ENCODE assay signal across 17 cellular contexts in the genomic region with DNA sequence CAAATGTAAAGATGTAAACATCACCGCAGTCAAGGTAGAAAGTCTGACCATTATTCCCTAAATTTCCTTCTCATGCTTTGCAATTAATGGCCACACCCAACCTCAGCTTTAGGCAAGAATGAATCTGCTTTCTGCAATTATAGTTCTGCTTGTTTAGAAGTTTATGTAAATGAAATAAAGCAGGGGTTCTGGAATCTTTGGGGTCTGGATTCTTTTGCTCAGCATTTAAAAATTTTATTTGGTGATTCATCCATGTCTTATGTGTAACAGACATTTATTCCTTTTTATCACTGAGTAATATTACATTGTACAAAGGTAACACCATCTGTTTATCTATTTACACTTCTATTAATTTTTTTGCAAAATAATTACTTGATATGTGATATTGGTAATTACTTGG.
DNase-seq lines count a peak whose midpoint lies in the region; ATAC-seq and TF ChIP-seq lines count a peak whose summit lies in the region.
"Had no signal": no experiment of that assay in that cellular context is flagged by ENCODE, and none has a peak within 500 bp of the region (broad histone marks: within the 10 kb centered on the region; RNA-seq: fewer than 3 reads in every experiment).

No MANE protein-coding gene starts in this region.

- no peak overlapping the region for H2AFZ ChIP-seq in smooth muscle cell (ENCODE audit: low read depth)

- TF ChIP-seq CTCF in smooth muscle cell (IDR thresholded peaks at IDR 0.05; ENCODE audit: borderline replicate concordance, insufficient read depth, poor library complexity, severe bottlenecking): no peak

- no peak overlapping the region for H3K4me2 ChIP-seq in smooth muscle cell

- H3K27ac ChIP-seq in epithelial cell of prostate (peak overlapping the region; percentile 93), smooth muscle cell (ENCODE audit: low read depth) (peak overlapping the region; percentile 82)
- H3K27ac ChIP-seq: RWPE1 had no signal

- peaks cover 8% of the 10 kb centered on the region for H3K9me3 Mint-ChIP-seq in T-helper 2 cell treated with Interferon-gamma antibody and Interleukin-4, amounts not matched to agents 5 μg/mL and 100 μg/mL, for 36 hours

- no peaks in the 10 kb centered on the region for H3K4me1 Mint-ChIP-seq in T-helper 2 cell treated with Interferon-gamma antibody and Interleukin-4, amounts not matched to agents 5 μg/mL and 100 μg/mL, for 36 hours (ENCODE audit: low read depth)
- H3K4me1 Mint-ChIP-seq: B cell, T-cell had no signal

- peaks cover 2% of the 10 kb centered on the region for H3K36me3 Mint-ChIP-seq in T-helper 2 cell treated with Interferon-gamma antibody and Interleukin-4, amounts not matched to agents 5 μg/mL and 100 μg/mL, for 36 hours (ENCODE audit: low read depth)
- H3K36me3 Mint-ChIP-seq: CD4-positive, CD25-positive, alpha-beta regulatory T cell; T-cell had no signal

- no peak for ATAC-seq in GM21723 (IDR thresholded peaks at IDR 0.05; ENCODE audit: unreplicated experiment)
- no peak for ATAC-seq in HG03432 (IDR thresholded peaks at IDR 0.05; ENCODE audit: unreplicated experiment)
- ATAC-seq: T-cell had no signal

- H4K20me1 ChIP-seq in smooth muscle cell (ENCODE audit: low read depth): no peaks in the 10 kb centered on the region

- H3K4me3 ChIP-seq in smooth muscle cell: no peak overlapping the region
- H3K4me3 ChIP-seq: MG63 had no signal

- no peak overlapping the region for H3K27ac Mint-ChIP-seq in T-helper 2 cell treated with Interferon-gamma antibody and Interleukin-4, amounts not matched to agents 5 μg/mL and 100 μg/mL, for 36 hours
- H3K27ac Mint-ChIP-seq: B cell; CD4-positive, CD25-positive, alpha-beta regulatory T cell; T-cell had no signal

- no peak overlapping the region for H3K9ac ChIP-seq in smooth muscle cell (ENCODE audit: low read depth)

- H3K9me3 ChIP-seq in smooth muscle cell (replicated peaks; ENCODE audit: low read depth): peaks cover 4% of the 10 kb centered on the region

- H3K79me2 ChIP-seq in smooth muscle cell (ENCODE audit: low read depth): no peaks in the 10 kb centered on the region

- no peak overlapping the region for H3K4me3 Mint-ChIP-seq in T-helper 2 cell treated with Interferon-gamma antibody and Interleukin-4, amounts not matched to agents 5 μg/mL and 100 μg/mL, for 36 hours
- H3K4me3 Mint-ChIP-seq: B cell; CD4-positive, CD25-positive, alpha-beta regulatory T cell; T-cell had no signal

- 87% methylated on average over 1 of the region's 1 CpG for WGBS in smooth muscle cell (ENCODE audit: low lambda C conversion rate)

- H3K27me3 ChIP-seq in smooth muscle cell (ENCODE audit: low read depth): no peaks in the 10 kb centered on the region
- H3K27me3 ChIP-seq: MG63 had no signal

- peaks cover 6% of the 10 kb centered on the region for H3K36me3 ChIP-seq in smooth muscle cell (ENCODE audit: low read depth)
- H3K36me3 ChIP-seq: MG63 had no signal

- peaks cover 9% of the 10 kb centered on the region for H3F3A ChIP-seq in smooth muscle cell (ENCODE audit: low read depth)

- no peaks in the 10 kb centered on the region for H3K4me1 ChIP-seq in smooth muscle cell (ENCODE audit: low read depth)

- DNase-seq in ELR (ENCODE audit: low read depth) (peak; percentile 49), NCI-H69 (lab: John Stamatoyannopoulos, UW) (peak; percentile 63), epithelial cell of prostate (ENCODE audit: low read depth, low spot score) (no peak), smooth muscle cell (lab: John Stamatoyannopoulos, UW; ENCODE audit: unreplicated experiment) (no peak)
- DNase-seq in T-helper 2 cell treated with Interferon-gamma antibody and Interleukin-4, amounts not matched to agents 5 μg/mL and 100 μg/mL, for 36 hours (ENCODE audit: low spot score): no peak
- DNase-seq: CD4-positive, CD25-positive, alpha-beta regulatory T cell; KBM-7; MG63; NCI-H1105; NCI-H1694 treated with DMSO at 0.1 percent for 48 hours; NCI-H748 treated with DMSO at 0.1 percent for 48 hours; OCI-M1; T-cell had no signal

- peaks cover 19% of the 10 kb centered on the region for H3K27me3 Mint-ChIP-seq in T-helper 2 cell treated with Interferon-gamma antibody and Interleukin-4, amounts not matched to agents 5 μg/mL and 100 μg/mL, for 36 hours (ENCODE audit: low read depth)

Comparison
In these comparisons a context has a peak if more than half of its experiments do, and no peak if none do; other contexts are left out.
1. DNase-seq: peak in ELR (single experiment) and NCI-H69 (single experiment); none in epithelial cell of prostate (single experiment), smooth muscle cell (single experiment) and T-helper 2 cell treated with Interferon-gamma antibody and Interleukin-4, amounts not matched to agents 5 μg/mL and 100 μg/mL, for 36 hours (single experiment).